Comparison of ENCODE assay signal across 17 cellular contexts in the genomic region with DNA sequence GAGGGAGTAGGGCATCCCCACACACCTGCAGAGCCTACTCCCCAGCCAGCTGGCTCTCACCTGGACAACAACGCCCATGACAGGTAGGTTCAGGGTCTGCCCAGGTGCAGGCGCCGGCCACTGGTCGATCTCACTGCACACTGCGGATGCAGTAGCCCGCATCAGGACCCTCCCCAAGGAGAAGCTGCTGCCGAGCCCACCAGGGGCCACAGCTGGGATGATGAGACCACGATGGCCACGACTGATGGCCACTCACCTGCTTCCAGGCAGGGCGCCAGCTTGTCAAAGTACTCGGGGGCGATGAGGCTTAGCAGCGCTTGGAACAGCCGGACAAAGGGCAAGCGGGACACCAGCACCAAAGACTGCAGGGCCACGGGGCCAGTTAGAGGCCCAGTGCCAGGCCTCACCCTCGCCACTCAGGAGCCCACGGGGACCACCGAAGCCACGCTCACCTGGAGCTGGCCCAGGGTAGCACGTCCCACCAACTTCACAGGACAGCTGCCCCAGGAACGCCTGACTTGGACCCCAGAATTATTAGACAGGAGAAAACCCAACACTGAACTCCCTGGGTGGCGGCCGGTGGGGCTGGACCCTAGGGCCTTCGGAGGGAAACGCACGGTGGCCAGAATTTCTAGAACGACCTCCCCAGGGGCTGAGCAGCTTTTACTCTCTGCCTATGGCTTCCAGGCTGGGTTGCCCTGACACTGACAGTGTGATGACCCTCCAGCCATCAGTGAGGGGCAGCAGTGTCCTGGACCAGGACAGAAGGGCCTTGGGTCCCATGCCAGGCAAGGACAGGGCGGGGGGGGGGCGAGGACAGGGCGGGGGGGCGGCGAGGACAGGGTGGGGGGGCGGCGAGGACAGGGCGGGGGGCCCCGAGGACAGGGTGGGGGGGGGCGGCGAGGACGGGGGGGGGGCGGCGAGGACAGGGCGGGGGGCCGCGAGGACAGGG.
"Had no signal": no experiment of that assay in that cellular context is flagged by ENCODE, and none has a peak within 500 bp of the region (broad histone marks: within the 10 kb centered on the region; RNA-seq: fewer than 3 reads in every experiment).

No MANE protein-coding gene starts in this region.

- H3K36me3 ChIP-seq: breast epithelium had no signal

- H3K27ac Mint-ChIP-seq: activated CD4-positive, alpha-beta memory T cell treated with anti-CD3 and anti-CD28 coated beads for 36 hours; activated naive CD8-positive, alpha-beta T cell treated with anti-CD3 and anti-CD28 coated beads for 36 hours; endodermal cell; stimulated activated naive CD8-positive, alpha-beta T cell treated with anti-CD3 and anti-CD28 coated beads, Interleukin-15, Interleukin-2, amounts not matched to agents 100 ng/mL and 50 ng/mL, for 24 hours had no signal

- H3K27me3 ChIP-seq: breast epithelium had no signal

- H3K9me3 Mint-ChIP-seq: activated CD4-positive, alpha-beta memory T cell treated with anti-CD3 and anti-CD28 coated beads for 36 hours; activated naive CD8-positive, alpha-beta T cell treated with anti-CD3 and anti-CD28 coated beads for 36 hours; activated T-cell treated with anti-CD3 and anti-CD28 coated beads, Interleukin-2, amount 50 U/mL, for 4 hours; endodermal cell; naive thymus-derived CD8-positive, alpha-beta T cell; stimulated activated naive CD8-positive, alpha-beta T cell treated with anti-CD3 and anti-CD28 coated beads, Interleukin-15, Interleukin-2, amounts not matched to agents 100 ng/mL and 50 ng/mL, for 24 hours had no signal

- ATAC-seq: activated T-cell treated with anti-CD3 and anti-CD28 coated beads, Interleukin-2, amount 50 U/mL, for 4 hours; mucosa of descending colon; naive thymus-derived CD8-positive, alpha-beta T cell had no signal

- H3K27ac ChIP-seq: breast epithelium had no signal

- H3K4me3 ChIP-seq: breast epithelium, mucosa of descending colon had no signal

- DNase-seq: activated CD4-positive, alpha-beta memory T cell treated with anti-CD3 and anti-CD28 coated beads for 36 hours; activated CD4-positive, alpha-beta T cell treated with anti-CD3 and anti-CD28 coated beads for 1 hour; activated effector memory CD4-positive, alpha-beta T cell treated with anti-CD3 and anti-CD28 coated beads, Interleukin-2, amount 50 U/mL, for 16 hours; activated naive CD8-positive, alpha-beta T cell treated with anti-CD3 and anti-CD28 coated beads for 36 hours; activated T-cell treated with anti-CD3 and anti-CD28 coated beads, Interleukin-2, amount 50 U/mL, for 4 hours; aorta; dermis blood vessel endothelial cell; endodermal cell; mammary epithelial cell; occipital lobe; stimulated activated CD4-positive, alpha-beta T cell treated with anti-CD3 and anti-CD28 coated beads, Interleukin-4, amount 100 ng/mL, for 1 hour; stimulated activated CD8-positive, alpha-beta memory T cell treated with anti-CD3 and anti-CD28 coated beads, Interleukin-4, amount 100 ng/mL, for 48 hours; T1000 had no signal

- H3K27me3 Mint-ChIP-seq: activated CD4-positive, alpha-beta memory T cell treated with anti-CD3 and anti-CD28 coated beads for 36 hours; activated naive CD8-positive, alpha-beta T cell treated with anti-CD3 and anti-CD28 coated beads for 36 hours; naive thymus-derived CD8-positive, alpha-beta T cell; stimulated activated naive CD8-positive, alpha-beta T cell treated with anti-CD3 and anti-CD28 coated beads, Interleukin-15, Interleukin-2, amounts not matched to agents 100 ng/mL and 50 ng/mL, for 24 hours had no signal

- H3K36me3 Mint-ChIP-seq: activated CD4-positive, alpha-beta memory T cell treated with anti-CD3 and anti-CD28 coated beads for 36 hours; activated naive CD8-positive, alpha-beta T cell treated with anti-CD3 and anti-CD28 coated beads for 36 hours; naive thymus-derived CD8-positive, alpha-beta T cell had no signal

- H3K9me3 ChIP-seq: breast epithelium, mucosa of descending colon had no signal

- H3K4me1 ChIP-seq: breast epithelium had no signal

- H3K4me3 Mint-ChIP-seq: activated CD4-positive, alpha-beta memory T cell treated with anti-CD3 and anti-CD28 coated beads for 36 hours; activated naive CD8-positive, alpha-beta T cell treated with anti-CD3 and anti-CD28 coated beads for 36 hours; activated T-cell treated with anti-CD3 and anti-CD28 coated beads, Interleukin-2, amount 50 U/mL, for 4 hours; endodermal cell; stimulated activated naive CD8-positive, alpha-beta T cell treated with anti-CD3 and anti-CD28 coated beads, Interleukin-15, Interleukin-2, amounts not matched to agents 100 ng/mL and 50 ng/mL, for 24 hours had no signal
